In genomic region chr2:37877457-37878315, GRCh38 we compare ENCODE assay signal across 8 cellular contexts. TPM values are rescaled to one million over a fixed set of nuclear protein-coding genes. Genes with fewer than 3 reads are reported as not detected.
DNase-seq lines count a peak whose midpoint lies in the region; ATAC-seq, FAIRE-seq and TF ChIP-seq lines count a peak whose summit lies in the region.

No MANE protein-coding gene starts in this region.

- no peaks in the 10 kb centered on the region for H3K9me2 ChIP-seq in Karpas-422 (replicated peaks; ENCODE audit: insufficient read depth, low read length)

- no peaks in the 10 kb centered on the region for H3K9me3 Mint-ChIP-seq in activated naive CD4-positive, alpha-beta T cell treated with anti-CD3 and anti-CD28 coated beads, Interleukin-2, amount 10 ng/mL, durations not matched to agents 7 days and 5 days

- no peaks in the 10 kb centered on the region for H3K36me3 ChIP-seq in Karpas-422 (ENCODE audit: insufficient read depth, low read length)
- no peaks in the 10 kb centered on the region for H3K36me3 ChIP-seq in lung (ENCODE audit: control insufficient read depth in 2 of 2, insufficient read depth in 2 of 2, low read length in 2 of 2)
- no peaks in the 10 kb centered on the region for H3K36me3 ChIP-seq in aorta (ENCODE audit: control insufficient read depth in 1 of 2, insufficient read depth in 2 of 2, low read length in 1 of 2)

- peaks cover 2% of the 10 kb centered on the region for H3K4me1 Mint-ChIP-seq in activated naive CD4-positive, alpha-beta T cell treated with anti-CD3 and anti-CD28 coated beads, Interleukin-2, amount 10 ng/mL, durations not matched to agents 7 days and 5 days

- H3K4me3 Mint-ChIP-seq in activated naive CD4-positive, alpha-beta T cell treated with anti-CD3 and anti-CD28 coated beads, Interleukin-2, amount 10 ng/mL, durations not matched to agents 7 days and 5 days = no peak overlapping the region

- no peaks in the 10 kb centered on the region for H3K27me3 ChIP-seq in Karpas-422 (ENCODE audit: low read length)
- no peaks in the 10 kb centered on the region for H3K27me3 ChIP-seq in lung (ENCODE audit: control insufficient read depth, insufficient read depth)
- no peaks in the 10 kb centered on the region for H3K27me3 ChIP-seq in aorta (ENCODE audit: control insufficient read depth in 1 of 2, insufficient read depth in 2 of 2, low read length in 1 of 2)

- no peaks in the 10 kb centered on the region for H3K36me3 Mint-ChIP-seq in activated naive CD4-positive, alpha-beta T cell treated with anti-CD3 and anti-CD28 coated beads, Interleukin-2, amount 10 ng/mL, durations not matched to agents 7 days and 5 days

- WGBS in lung, 2 donors = 28 to 30% methylated on average over 12 of the region's 12 CpGs
- WGBS in aorta, 2 donors = 27 to 28% methylated on average over 12 of the region's 12 CpGs

- H3K4me1 ChIP-seq in Karpas-422 (ENCODE audit: low read length) = no peaks in the 10 kb centered on the region
- H3K4me1 ChIP-seq in lung (ENCODE audit: control insufficient read depth in 2 of 2, insufficient read depth in 2 of 2, low read length in 2 of 2) = peaks cover 0 to 11% of the 10 kb centered on the region in 2 donors
- no peaks in the 10 kb centered on the region for H3K4me1 ChIP-seq in aorta (ENCODE audit: control insufficient read depth in 1 of 2, insufficient read depth in 2 of 2, low read length in 2 of 2)

- H2AFZ ChIP-seq in Karpas-422 (ENCODE audit: low read length) = no peak overlapping the region

- H3K27me3 Mint-ChIP-seq in activated naive CD4-positive, alpha-beta T cell treated with anti-CD3 and anti-CD28 coated beads, Interleukin-2, amount 10 ng/mL, durations not matched to agents 7 days and 5 days = peaks cover 25% of the 10 kb centered on the region

- no peaks in the 10 kb centered on the region for H3K79me2 ChIP-seq in Karpas-422 (ENCODE audit: low read length)

- DNase-seq in activated naive CD4-positive, alpha-beta T cell treated with anti-CD3 and anti-CD28 coated beads, Interleukin-2, amount 10 ng/mL, durations not matched to agents 7 days and 5 days = peak; percentile 40
- DNase-seq in activated naive CD4-positive, alpha-beta T cell (lab: John Stamatoyannopoulos, UW) = no peak
- DNase-seq in Karpas-422 (peak; percentile 87), RCC 7860 (ENCODE audit: low spot score) (peak; percentile 55), dermis blood vessel endothelial cell (peak; percentile 83), lung (ENCODE audit: low spot score) (no peak), aorta (no peak), GF-D8 (lab: John Stamatoyannopoulos, UW) (no peak)

- H3K4me3 ChIP-seq in Karpas-422 (ENCODE audit: low read length) (no peak overlapping the region), lung (no peak overlapping the region), aorta (ENCODE audit: low read length in 2 of 2) (no peak overlapping the region)

- TF ChIP-seq CTCF in lung (IDR thresholded peaks at IDR 0.05; ENCODE audit: control extremely low read depth, extremely low read depth) = peak; percentile 64

- ATAC-seq in lung (ENCODE audit: insufficient read depth, low FRiP score) (peak; percentile 72), aorta (ENCODE audit: low FRiP score) (peak; percentile 70)

- no peak overlapping the region for H3K27ac Mint-ChIP-seq in activated naive CD4-positive, alpha-beta T cell treated with anti-CD3 and anti-CD28 coated beads, Interleukin-2, amount 10 ng/mL, durations not matched to agents 7 days and 5 days

- FAIRE-seq in RCC 7860 (lab: Jason Lieb, UNC) = peak; percentile 89

- CTCF ChIA-PET in activated naive CD4-positive, alpha-beta T cell treated with anti-CD3 and anti-CD28 coated beads, Interleukin-2, amount 10 ng/mL, durations not matched to agents 7 days and 5 days (lab: Charles Lee) = interaction anchor here (0.6 to 6.0 kb wide), 39 partner anchors 9 to 713 kb away, joined by 3 to 107 read pairs (median 4); no protein-coding TSS in a partner anchor

- H3K27ac ChIP-seq in Karpas-422 (ENCODE audit: low read length) (no peak overlapping the region), lung (ENCODE audit: low read depth in 1 of 2, low read length in 1 of 2) (no peak overlapping the region), aorta (ENCODE audit: low read depth in 1 of 2, low read length in 2 of 2) (no peak overlapping the region)

- H3K9ac ChIP-seq in Karpas-422 (ENCODE audit: low read length) = no peak overlapping the region

- H3K9me3 ChIP-seq in Karpas-422 (ENCODE audit: low read length) = no peaks in the 10 kb centered on the region
- H3K9me3 ChIP-seq in lung (ENCODE audit: control insufficient read depth in 2 of 2, insufficient read depth in 1 of 2, low read length in 1 of 2) = no peaks in the 10 kb centered on the region
- no peaks in the 10 kb centered on the region for H3K9me3 ChIP-seq in aorta (ENCODE audit: control insufficient read depth, low read length)

- no peak overlapping the region for H3K4me2 ChIP-seq in Karpas-422 (ENCODE audit: low read depth, low read length, poor library complexity, severe bottlenecking)

- intact Hi-C loops in aorta (cut with DNase I) = loop anchor here (2.0 to 5.0 kb wide), 5 partner anchors 45 to 480 kb away; no protein-coding TSS in a partner anchor

- H4K20me1 ChIP-seq in Karpas-422 (ENCODE audit: insufficient read depth, low read depth, low read length) = no peaks in the 10 kb centered on the region

RNA-seq across cellular contexts. Expression of gene RMDN2, which starts 47.4 kb away (rescaled TPM):
- 2.5 and 6.5 TPM in 2 replicates for total RNA-seq in Karpas-422 (2014; rRNA removed; shearing (Covaris generic); ENCODE audit: low replicate concordance)
- total RNA-seq in dermis blood vessel endothelial cell = 3.1 and 4.3 TPM in 2 replicates
- 10 to 100 TPM; 15.9 to 37.9 TPM for total RNA-seq in lung
- polyA plus RNA-seq in lung = 10 to 100 TPM in 1 of 2 donors, 1 to 10 TPM in 1; 7.7 to 20.8 TPM
- total RNA-seq in aorta = 1 to 10 TPM; 5.3 to 8.0 TPM
- 10 to 100 TPM in 1 of 2 donors, 1 to 10 TPM in 1; 6.7 to 10.3 TPM for polyA plus RNA-seq in aorta

Comparison
In these comparisons a context has a peak if more than half of its experiments do, and no peak if none do; other contexts are left out.
1. DNase-seq: peak in activated naive CD4-positive, alpha-beta T cell treated with anti-CD3 and anti-CD28 coated beads, Interleukin-2, amount 10 ng/mL, durations not matched to agents 7 days and 5 days (single experiment), Karpas-422 (single experiment), RCC 7860 (single experiment) and dermis blood vessel endothelial cell (single experiment); none in activated naive CD4-positive, alpha-beta T cell (0 of 4), lung (single experiment), aorta (0 of 2) and GF-D8 (single experiment).